Comparison of ENCODE assay signal across 1 cellular context in the genomic region with DNA sequence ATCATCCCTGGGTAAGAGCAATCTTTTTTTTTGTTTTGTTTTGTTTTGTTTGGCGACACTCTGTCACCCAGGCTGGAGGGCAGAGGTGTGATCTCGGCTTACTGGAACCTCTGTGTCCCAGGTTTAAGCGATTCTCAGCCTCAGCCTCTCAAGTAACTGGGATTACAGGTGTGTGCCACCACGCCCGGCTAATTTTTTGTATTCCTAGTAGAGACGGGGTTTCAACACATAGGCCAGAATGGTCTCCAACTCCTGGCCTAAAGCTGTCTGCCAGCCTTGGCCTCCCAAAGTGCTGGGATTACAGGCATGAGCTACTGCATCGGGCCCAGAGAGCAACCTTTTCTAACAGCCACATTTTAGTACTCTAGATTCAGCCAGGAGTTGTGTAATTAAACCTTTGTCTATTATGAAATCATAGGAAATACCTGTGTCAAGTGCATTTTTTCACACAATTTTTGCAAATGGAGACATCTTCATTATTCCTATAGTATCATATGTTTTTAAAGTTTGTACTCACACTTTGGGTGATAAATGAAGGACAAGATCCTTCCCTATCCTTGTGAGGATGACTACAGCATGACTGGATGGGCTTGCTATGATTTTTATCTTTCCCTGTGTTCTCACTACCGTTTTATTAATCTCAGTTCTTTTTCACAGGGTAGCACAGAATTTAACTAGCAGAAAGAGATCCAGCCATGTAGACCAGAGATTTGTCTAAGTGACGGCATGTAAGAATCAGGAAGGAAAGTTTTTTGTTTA.
TF ChIP-seq lines count a peak whose summit lies in the region.

No MANE protein-coding gene starts in this region.

TF ChIP-seq in K562, 482 proteins besides CTCF, POLR2A, EP300 and RAD21 (continued from another document and continues in another):
- TF ChIP-seq, protein P1, sequence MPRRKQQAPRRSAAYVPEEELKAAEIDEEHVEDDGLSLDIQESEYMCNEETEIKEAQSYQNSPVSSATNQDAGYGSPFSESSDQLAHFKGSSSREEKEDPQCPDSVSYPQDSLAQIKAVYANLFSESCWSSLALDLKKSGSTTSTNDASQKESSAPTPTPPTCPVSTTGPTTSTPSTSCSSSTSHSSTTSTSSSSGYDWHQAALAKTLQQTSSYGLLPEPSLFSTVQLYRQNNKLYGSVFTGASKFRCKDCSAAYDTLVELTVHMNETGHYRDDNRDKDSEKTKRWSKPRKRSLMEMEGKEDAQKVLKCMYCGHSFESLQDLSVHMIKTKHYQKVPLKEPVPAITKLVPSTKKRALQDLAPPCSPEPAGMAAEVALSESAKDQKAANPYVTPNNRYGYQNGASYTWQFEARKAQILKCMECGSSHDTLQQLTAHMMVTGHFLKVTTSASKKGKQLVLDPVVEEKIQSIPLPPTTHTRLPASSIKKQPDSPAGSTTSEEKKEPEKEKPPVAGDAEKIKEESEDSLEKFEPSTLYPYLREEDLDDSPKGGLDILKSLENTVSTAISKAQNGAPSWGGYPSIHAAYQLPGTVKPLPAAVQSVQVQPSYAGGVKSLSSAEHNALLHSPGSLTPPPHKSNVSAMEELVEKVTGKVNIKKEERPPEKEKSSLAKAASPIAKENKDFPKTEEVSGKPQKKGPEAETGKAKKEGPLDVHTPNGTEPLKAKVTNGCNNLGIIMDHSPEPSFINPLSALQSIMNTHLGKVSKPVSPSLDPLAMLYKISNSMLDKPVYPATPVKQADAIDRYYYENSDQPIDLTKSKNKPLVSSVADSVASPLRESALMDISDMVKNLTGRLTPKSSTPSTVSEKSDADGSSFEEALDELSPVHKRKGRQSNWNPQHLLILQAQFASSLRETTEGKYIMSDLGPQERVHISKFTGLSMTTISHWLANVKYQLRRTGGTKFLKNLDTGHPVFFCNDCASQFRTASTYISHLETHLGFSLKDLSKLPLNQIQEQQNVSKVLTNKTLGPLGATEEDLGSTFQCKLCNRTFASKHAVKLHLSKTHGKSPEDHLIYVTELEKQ (CRISPR knock-in tag; IDR thresholded peaks at IDR 0.05) = no peak
- TF ChIP-seq TFAM (CRISPR knock-in tag; conservative IDR thresholded peaks at IDR 0.05) (no peak), ERF (CRISPR knock-in tag; IDR thresholded peaks at IDR 0.05) (peak; percentile 18; the same call in 1 of the 2 replicates), PHB2 (IDR thresholded peaks at IDR 0.05; ENCODE audit: low read depth) (no peak), FOSL1 (tag; conservative IDR thresholded peaks at IDR 0.05) (peak; percentile 83), LARP7 (IDR thresholded peaks at IDR 0.05) (0 out of 2 replicates have a peak, but pooled peaks have one; percentile 31), POLR2AphosphoS2 (IDR thresholded peaks at IDR 0.05; ENCODE audit: low read length) (0 out of 2 replicates have a peak, but pooled peaks have one; percentile 30), TEAD4 (IDR thresholded peaks at IDR 0.05; ENCODE audit: low read length) (peak; percentile 18; the same call in 1 of the 2 replicates), TEAD4 (CRISPR knock-in tag; IDR thresholded peaks at IDR 0.05; ENCODE audit: borderline replicate concordance) (no peak), ASH1L (IDR thresholded peaks at IDR 0.05; ENCODE audit: borderline replicate concordance, low read depth, partially characterized antibody) (no peak), SRSF9 (IDR thresholded peaks at IDR 0.05; ENCODE audit: borderline replicate concordance, low read depth, low read length) (no peak), HMG20A (CRISPR knock-in tag; conservative IDR thresholded peaks at IDR 0.05) (peak; percentile 52; the same call in 1 of the 2 replicates), ZNF354B (CRISPR knock-in tag; IDR thresholded peaks at IDR 0.05) (no peak), BMI1 (IDR thresholded peaks at IDR 0.05; ENCODE audit: low read length) (no peak), CBX1 (IDR thresholded peaks at IDR 0.05; ENCODE audit: low read depth) (no peak), SNRNP70 (optimal IDR thresholded peaks at IDR 0.05; ENCODE audit: low read depth, low read length) (no peak), ELF1 (tag; IDR thresholded peaks at IDR 0.05) (no peak)
- TF ChIP-seq, protein P2, sequence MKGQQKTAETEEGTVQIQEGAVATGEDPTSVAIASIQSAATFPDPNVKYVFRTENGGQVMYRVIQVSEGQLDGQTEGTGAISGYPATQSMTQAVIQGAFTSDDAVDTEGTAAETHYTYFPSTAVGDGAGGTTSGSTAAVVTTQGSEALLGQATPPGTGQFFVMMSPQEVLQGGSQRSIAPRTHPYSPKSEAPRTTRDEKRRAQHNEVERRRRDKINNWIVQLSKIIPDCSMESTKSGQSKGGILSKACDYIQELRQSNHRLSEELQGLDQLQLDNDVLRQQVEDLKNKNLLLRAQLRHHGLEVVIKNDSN (CRISPR knock-in tag; IDR thresholded peaks at IDR 0.05) = no peak
- TF ChIP-seq, protein P3, sequence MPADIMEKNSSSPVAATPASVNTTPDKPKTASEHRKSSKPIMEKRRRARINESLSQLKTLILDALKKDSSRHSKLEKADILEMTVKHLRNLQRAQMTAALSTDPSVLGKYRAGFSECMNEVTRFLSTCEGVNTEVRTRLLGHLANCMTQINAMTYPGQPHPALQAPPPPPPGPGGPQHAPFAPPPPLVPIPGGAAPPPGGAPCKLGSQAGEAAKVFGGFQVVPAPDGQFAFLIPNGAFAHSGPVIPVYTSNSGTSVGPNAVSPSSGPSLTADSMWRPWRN (IDR thresholded peaks at IDR 0.05; ENCODE audit: low read depth) = no peak
- TF ChIP-seq, protein P4, sequence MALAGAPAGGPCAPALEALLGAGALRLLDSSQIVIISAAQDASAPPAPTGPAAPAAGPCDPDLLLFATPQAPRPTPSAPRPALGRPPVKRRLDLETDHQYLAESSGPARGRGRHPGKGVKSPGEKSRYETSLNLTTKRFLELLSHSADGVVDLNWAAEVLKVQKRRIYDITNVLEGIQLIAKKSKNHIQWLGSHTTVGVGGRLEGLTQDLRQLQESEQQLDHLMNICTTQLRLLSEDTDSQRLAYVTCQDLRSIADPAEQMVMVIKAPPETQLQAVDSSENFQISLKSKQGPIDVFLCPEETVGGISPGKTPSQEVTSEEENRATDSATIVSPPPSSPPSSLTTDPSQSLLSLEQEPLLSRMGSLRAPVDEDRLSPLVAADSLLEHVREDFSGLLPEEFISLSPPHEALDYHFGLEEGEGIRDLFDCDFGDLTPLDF (CRISPR knock-in tag; IDR thresholded peaks at IDR 0.05) = no peak
- TF ChIP-seq, protein P5, sequence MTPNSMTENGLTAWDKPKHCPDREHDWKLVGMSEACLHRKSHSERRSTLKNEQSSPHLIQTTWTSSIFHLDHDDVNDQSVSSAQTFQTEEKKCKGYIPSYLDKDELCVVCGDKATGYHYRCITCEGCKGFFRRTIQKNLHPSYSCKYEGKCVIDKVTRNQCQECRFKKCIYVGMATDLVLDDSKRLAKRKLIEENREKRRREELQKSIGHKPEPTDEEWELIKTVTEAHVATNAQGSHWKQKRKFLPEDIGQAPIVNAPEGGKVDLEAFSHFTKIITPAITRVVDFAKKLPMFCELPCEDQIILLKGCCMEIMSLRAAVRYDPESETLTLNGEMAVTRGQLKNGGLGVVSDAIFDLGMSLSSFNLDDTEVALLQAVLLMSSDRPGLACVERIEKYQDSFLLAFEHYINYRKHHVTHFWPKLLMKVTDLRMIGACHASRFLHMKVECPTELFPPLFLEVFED (CRISPR knock-in tag; conservative IDR thresholded peaks at IDR 0.05) = peak; percentile 91
- TF ChIP-seq, protein P6, sequence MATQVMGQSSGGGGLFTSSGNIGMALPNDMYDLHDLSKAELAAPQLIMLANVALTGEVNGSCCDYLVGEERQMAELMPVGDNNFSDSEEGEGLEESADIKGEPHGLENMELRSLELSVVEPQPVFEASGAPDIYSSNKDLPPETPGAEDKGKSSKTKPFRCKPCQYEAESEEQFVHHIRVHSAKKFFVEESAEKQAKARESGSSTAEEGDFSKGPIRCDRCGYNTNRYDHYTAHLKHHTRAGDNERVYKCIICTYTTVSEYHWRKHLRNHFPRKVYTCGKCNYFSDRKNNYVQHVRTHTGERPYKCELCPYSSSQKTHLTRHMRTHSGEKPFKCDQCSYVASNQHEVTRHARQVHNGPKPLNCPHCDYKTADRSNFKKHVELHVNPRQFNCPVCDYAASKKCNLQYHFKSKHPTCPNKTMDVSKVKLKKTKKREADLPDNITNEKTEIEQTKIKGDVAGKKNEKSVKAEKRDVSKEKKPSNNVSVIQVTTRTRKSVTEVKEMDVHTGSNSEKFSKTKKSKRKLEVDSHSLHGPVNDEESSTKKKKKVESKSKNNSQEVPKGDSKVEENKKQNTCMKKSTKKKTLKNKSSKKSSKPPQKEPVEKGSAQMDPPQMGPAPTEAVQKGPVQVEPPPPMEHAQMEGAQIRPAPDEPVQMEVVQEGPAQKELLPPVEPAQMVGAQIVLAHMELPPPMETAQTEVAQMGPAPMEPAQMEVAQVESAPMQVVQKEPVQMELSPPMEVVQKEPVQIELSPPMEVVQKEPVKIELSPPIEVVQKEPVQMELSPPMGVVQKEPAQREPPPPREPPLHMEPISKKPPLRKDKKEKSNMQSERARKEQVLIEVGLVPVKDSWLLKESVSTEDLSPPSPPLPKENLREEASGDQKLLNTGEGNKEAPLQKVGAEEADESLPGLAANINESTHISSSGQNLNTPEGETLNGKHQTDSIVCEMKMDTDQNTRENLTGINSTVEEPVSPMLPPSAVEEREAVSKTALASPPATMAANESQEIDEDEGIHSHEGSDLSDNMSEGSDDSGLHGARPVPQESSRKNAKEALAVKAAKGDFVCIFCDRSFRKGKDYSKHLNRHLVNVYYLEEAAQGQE (CRISPR knock-in tag; IDR thresholded peaks at IDR 0.05; ENCODE audit: low read depth) = no peak
- TF ChIP-seq, protein P7, sequence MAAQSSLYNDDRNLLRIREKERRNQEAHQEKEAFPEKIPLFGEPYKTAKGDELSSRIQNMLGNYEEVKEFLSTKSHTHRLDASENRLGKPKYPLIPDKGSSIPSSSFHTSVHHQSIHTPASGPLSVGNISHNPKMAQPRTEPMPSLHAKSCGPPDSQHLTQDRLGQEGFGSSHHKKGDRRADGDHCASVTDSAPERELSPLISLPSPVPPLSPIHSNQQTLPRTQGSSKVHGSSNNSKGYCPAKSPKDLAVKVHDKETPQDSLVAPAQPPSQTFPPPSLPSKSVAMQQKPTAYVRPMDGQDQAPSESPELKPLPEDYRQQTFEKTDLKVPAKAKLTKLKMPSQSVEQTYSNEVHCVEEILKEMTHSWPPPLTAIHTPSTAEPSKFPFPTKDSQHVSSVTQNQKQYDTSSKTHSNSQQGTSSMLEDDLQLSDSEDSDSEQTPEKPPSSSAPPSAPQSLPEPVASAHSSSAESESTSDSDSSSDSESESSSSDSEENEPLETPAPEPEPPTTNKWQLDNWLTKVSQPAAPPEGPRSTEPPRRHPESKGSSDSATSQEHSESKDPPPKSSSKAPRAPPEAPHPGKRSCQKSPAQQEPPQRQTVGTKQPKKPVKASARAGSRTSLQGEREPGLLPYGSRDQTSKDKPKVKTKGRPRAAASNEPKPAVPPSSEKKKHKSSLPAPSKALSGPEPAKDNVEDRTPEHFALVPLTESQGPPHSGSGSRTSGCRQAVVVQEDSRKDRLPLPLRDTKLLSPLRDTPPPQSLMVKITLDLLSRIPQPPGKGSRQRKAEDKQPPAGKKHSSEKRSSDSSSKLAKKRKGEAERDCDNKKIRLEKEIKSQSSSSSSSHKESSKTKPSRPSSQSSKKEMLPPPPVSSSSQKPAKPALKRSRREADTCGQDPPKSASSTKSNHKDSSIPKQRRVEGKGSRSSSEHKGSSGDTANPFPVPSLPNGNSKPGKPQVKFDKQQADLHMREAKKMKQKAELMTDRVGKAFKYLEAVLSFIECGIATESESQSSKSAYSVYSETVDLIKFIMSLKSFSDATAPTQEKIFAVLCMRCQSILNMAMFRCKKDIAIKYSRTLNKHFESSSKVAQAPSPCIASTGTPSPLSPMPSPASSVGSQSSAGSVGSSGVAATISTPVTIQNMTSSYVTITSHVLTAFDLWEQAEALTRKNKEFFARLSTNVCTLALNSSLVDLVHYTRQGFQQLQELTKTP (IDR thresholded peaks at IDR 0.05; ENCODE audit: low read depth in 1 of 2, partially characterized antibody in 2 of 2) = peak in 1 of 2 experiments; percentile 11
- TF ChIP-seq, protein P8, sequence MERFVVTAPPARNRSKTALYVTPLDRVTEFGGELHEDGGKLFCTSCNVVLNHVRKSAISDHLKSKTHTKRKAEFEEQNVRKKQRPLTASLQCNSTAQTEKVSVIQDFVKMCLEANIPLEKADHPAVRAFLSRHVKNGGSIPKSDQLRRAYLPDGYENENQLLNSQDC (CRISPR knock-in tag; IDR thresholded peaks at IDR 0.05) = peak; percentile 60; the same call in 1 of the 2 replicates
